Comparison of ENCODE assay signal across 28 cellular contexts in genomic region chr10:131841669-131842139, GRCh38. TPM values are rescaled to one million over a fixed set of nuclear protein-coding genes. Genes with fewer than 3 reads are reported as not detected.
DNase-seq lines count a peak whose midpoint lies in the region; ATAC-seq, FAIRE-seq and TF ChIP-seq lines count a peak whose summit lies in the region.
"Had no signal": no experiment of that assay in that cellular context is flagged by ENCODE, and none has a peak within 500 bp of the region (broad histone marks: within the 10 kb centered on the region; RNA-seq: fewer than 3 reads in every experiment).

No MANE protein-coding gene starts in this region.

- H3K4ac ChIP-seq in neuronal stem cell (ENCODE audit: low read length) = peak overlapping the region; percentile 10

- H3K9ac ChIP-seq in neuronal stem cell (ENCODE audit: low read depth, low read length, poor library complexity) = peak overlapping the region; percentile 60

- peak overlapping the region; percentile 64 for H2BK15ac ChIP-seq in neuronal stem cell (ENCODE audit: low read length)

- H3K4me3 Mint-ChIP-seq in activated CD4-positive, alpha-beta T cell treated with anti-CD3 and anti-CD28 coated beads for 36 hours = no peak overlapping the region
- no peak overlapping the region for H3K4me3 Mint-ChIP-seq in activated CD8-positive, alpha-beta T cell treated with anti-CD3 and anti-CD28 coated beads for 36 hours
- H3K4me3 Mint-ChIP-seq: activated naive CD8-positive, alpha-beta T cell; activated T-helper 1 cell treated with anti-CD3 and anti-CD28 coated beads, Interleukin-12 subunit alpha, Interleukin-12 subunit beta, Interleukin-2, Interleukin-4 antibody, amounts not matched to agents 30 ng/mL and 10 ng/mL and 1 ng/mL, durations not matched to agents 14 hours and 24 hours and 36 hours; naive thymus-derived CD8-positive, alpha-beta T cell had no signal

- peak overlapping the region; percentile 81 for H2AK5ac ChIP-seq in neuronal stem cell (ENCODE audit: low read depth, low read length)

- no peak for ATAC-seq in activated CD4-positive, alpha-beta T cell treated with anti-CD3 and anti-CD28 coated beads for 36 hours
- peak; percentile 18 for ATAC-seq in upper lobe of right lung
- ATAC-seq in activated CD8-positive, alpha-beta T cell treated with anti-CD3 and anti-CD28 coated beads for 36 hours = no peak
- ATAC-seq in HG03378 (IDR thresholded peaks at IDR 0.05; ENCODE audit: unreplicated experiment) = no peak
- ATAC-seq: naive thymus-derived CD8-positive, alpha-beta T cell; pancreas; stimulated activated naive CD8-positive, alpha-beta T cell treated with anti-CD3 and anti-CD28 coated beads, Interleukin-15, Interleukin-2, amounts not matched to agents 100 U/mL and 50 U/mL, for 24 hours had no signal

- TF ChIP-seq CTCF in coronary artery (IDR thresholded peaks at IDR 0.05) (no peak), upper lobe of right lung (IDR thresholded peaks at IDR 0.05) (no peak)
- TF ChIP-seq CTCF in activated CD8-positive, alpha-beta T cell treated with anti-CD3 and anti-CD28 coated beads for 36 hours (IDR thresholded peaks at IDR 0.05) = no peak

- H2BK5ac ChIP-seq in neuronal stem cell (ENCODE audit: low read length) = peak overlapping the region; percentile 53

- no peaks in the 10 kb centered on the region for H3K4me1 Mint-ChIP-seq in activated CD4-positive, alpha-beta T cell treated with anti-CD3 and anti-CD28 coated beads for 36 hours
- no peaks in the 10 kb centered on the region for H3K4me1 Mint-ChIP-seq in activated CD8-positive, alpha-beta T cell treated with anti-CD3 and anti-CD28 coated beads for 36 hours (ENCODE audit: low read depth)
- H3K4me1 Mint-ChIP-seq: naive thymus-derived CD8-positive, alpha-beta T cell had no signal

- H3K79me1 ChIP-seq in neuronal stem cell (ENCODE audit: low read depth, low read length) = peaks cover 3% of the 10 kb centered on the region

- POLR2A ChIA-PET in activated CD4-positive, alpha-beta T cell treated with anti-CD3 and anti-CD28 coated beads for 36 hours (lab: Charles Lee) = no interaction called here
- POLR2A ChIA-PET in activated CD8-positive, alpha-beta T cell treated with anti-CD3 and anti-CD28 coated beads for 36 hours (lab: Charles Lee) = no interaction called here

- H3K9me3 ChIP-seq in neuronal stem cell (replicated peaks in 1 of 2; ENCODE audit: control insufficient read depth in 2 of 2, insufficient read depth in 1 of 2, low read depth in 1 of 2, low read length in 2 of 2) (peaks cover 0 to 5% of the 10 kb centered on the region in 2 donors), upper lobe of right lung (no peaks in the 10 kb centered on the region)
- H3K9me3 ChIP-seq: heart left ventricle, MG63, pancreas, right lobe of liver, SJCRH30, thyroid gland had no signal

- DNase-seq in activated CD4-positive, alpha-beta T cell treated with anti-CD3 and anti-CD28 coated beads for 36 hours = peak; percentile 3
- DNase-seq in activated CD4-positive, alpha-beta T cell treated with anti-CD3 and anti-CD28 coated beads, Interleukin-2, amount 50 U/mL, for 1 hour = no peak
- peak; percentile 69 for DNase-seq in coronary artery (ENCODE audit: low spot score)
- no peak for DNase-seq in neuronal stem cell (ENCODE audit: low spot score)
- no peak for DNase-seq in upper lobe of right lung
- DNase-seq in GM12891 (ENCODE audit: insufficient read length, low spot score) = no peak
- DNase-seq in activated CD8-positive, alpha-beta T cell treated with anti-CD3 and anti-CD28 coated beads for 36 hours = no peak
- DNase-seq: activated CD4-positive, alpha-beta T cell treated with anti-CD3 and anti-CD28 coated beads for 4 hours; central memory CD4-positive, alpha-beta T cell; MG63; midbrain; NCI-H1417; NCI-H2081 treated with DMSO at 0.1 percent for 48 hours; NCI-H446; OCI-M1; SJCRH30; stimulated activated CD4-positive, alpha-beta T cell treated with anti-CD3 and anti-CD28 coated beads, Interleukin-15, amount 100 ng/mL, for 24 hours; stimulated activated naive CD8-positive, alpha-beta T cell treated with anti-CD3 and anti-CD28 coated beads, Interleukin-15, Interleukin-2, amounts not matched to agents 100 U/mL and 50 U/mL, for 24 hours; thyroid gland had no signal

- no peak for TF ChIP-seq POLR2A in GM12891 (IDR thresholded peaks at IDR 0.05; ENCODE audit: low read depth, low read length)

- peaks cover 0 to 5% of the 10 kb centered on the region in 2 donors for H3K4me1 ChIP-seq in neuronal stem cell (ENCODE audit: control insufficient read depth in 2 of 2, insufficient read depth in 1 of 2, low read depth in 1 of 2, low read length in 2 of 2)
- H3K4me1 ChIP-seq in upper lobe of right lung = no peaks in the 10 kb centered on the region
- H3K4me1 ChIP-seq: heart left ventricle, pancreas, right lobe of liver, SJCRH30, thyroid gland had no signal

- FAIRE-seq in GM12891 (lab: Jason Lieb, UNC) = no peak
- FAIRE-seq: astrocyte, pancreas had no signal

- no peak overlapping the region for H3K23ac ChIP-seq in neuronal stem cell (ENCODE audit: low read depth, low read length, poor library complexity)

- H3K36me3 Mint-ChIP-seq in activated CD4-positive, alpha-beta T cell treated with anti-CD3 and anti-CD28 coated beads for 36 hours (ENCODE audit: low read depth) = no peaks in the 10 kb centered on the region
- no peaks in the 10 kb centered on the region for H3K36me3 Mint-ChIP-seq in activated CD8-positive, alpha-beta T cell treated with anti-CD3 and anti-CD28 coated beads for 36 hours (ENCODE audit: low read depth)
- H3K36me3 Mint-ChIP-seq: activated naive CD8-positive, alpha-beta T cell; naive thymus-derived CD8-positive, alpha-beta T cell had no signal

- peak overlapping the region; percentile 65 for H4K8ac ChIP-seq in neuronal stem cell (ENCODE audit: low read depth, low read length)

- no peaks in the 10 kb centered on the region for H3K27me3 Mint-ChIP-seq in activated CD4-positive, alpha-beta T cell treated with anti-CD3 and anti-CD28 coated beads for 36 hours
- no peaks in the 10 kb centered on the region for H3K27me3 Mint-ChIP-seq in activated CD8-positive, alpha-beta T cell treated with anti-CD3 and anti-CD28 coated beads for 36 hours
- H3K27me3 Mint-ChIP-seq: activated naive CD8-positive, alpha-beta T cell had no signal

- no peak overlapping the region for H2BK120ac ChIP-seq in neuronal stem cell (ENCODE audit: low read depth, low read length)

- H3K27ac ChIP-seq in coronary artery (no peak overlapping the region), neuronal stem cell (replicated peaks; ENCODE audit: low read length) (no peak overlapping the region), upper lobe of right lung (no peak overlapping the region)
- H3K27ac ChIP-seq: epithelial cell of prostate, heart left ventricle, pancreas, right lobe of liver, SJCRH30, thyroid gland had no signal

- H2AFZ ChIP-seq in neuronal stem cell (ENCODE audit: low read length) = no peak overlapping the region

- peak overlapping the region; percentile 21 for H3K14ac ChIP-seq in neuronal stem cell (ENCODE audit: low read length)

- peak overlapping the region; percentile 84 for H3K18ac ChIP-seq in neuronal stem cell (ENCODE audit: low read length)

- H3K4me2 ChIP-seq in neuronal stem cell (ENCODE audit: insufficient read depth, low read length, poor library complexity, severe bottlenecking) = no peak overlapping the region

- H3K36me3 ChIP-seq in neuronal stem cell (replicated peaks in 1 of 2; ENCODE audit: control insufficient read depth in 2 of 2, insufficient read depth in 2 of 2, low read length in 2 of 2) = peaks cover 0 to 4% of the 10 kb centered on the region in 2 donors
- H3K36me3 ChIP-seq in upper lobe of right lung = no peaks in the 10 kb centered on the region
- H3K36me3 ChIP-seq: heart left ventricle, MG63, pancreas, right lobe of liver, SJCRH30, thyroid gland had no signal

- peaks cover 0 to 2% (median 0%) of the 10 kb centered on the region in 3 experiments for H3K27me3 ChIP-seq in neuronal stem cell (ENCODE audit: control insufficient read depth in 3 of 3, insufficient read depth in 3 of 3, low read depth in 1 of 3, low read length in 3 of 3)
- H3K27me3 ChIP-seq in upper lobe of right lung = no peaks in the 10 kb centered on the region
- H3K27me3 ChIP-seq: pancreas, right lobe of liver, SJCRH30, thyroid gland had no signal

- CTCF ChIA-PET in activated CD4-positive, alpha-beta T cell treated with anti-CD3 and anti-CD28 coated beads for 36 hours (lab: Charles Lee) = interaction anchor here (0.6 kb wide), 1 partner anchor 33 kb away, joined by 3 read pairs; no protein-coding TSS in a partner anchor
- CTCF ChIA-PET in activated CD8-positive, alpha-beta T cell treated with anti-CD3 and anti-CD28 coated beads for 36 hours (lab: Charles Lee) = no interaction called here

- H3K4me3 ChIP-seq in coronary artery (no peak overlapping the region), neuronal stem cell (ENCODE audit: low read length in 2 of 2) (no peak overlapping the region), upper lobe of right lung (no peak overlapping the region)
- H3K4me3 ChIP-seq: heart left ventricle, MG63, pancreas, right lobe of liver, SJCRH30, thyroid gland had no signal

- no peaks in the 10 kb centered on the region for H3K9me3 Mint-ChIP-seq in activated CD4-positive, alpha-beta T cell treated with anti-CD3 and anti-CD28 coated beads for 36 hours (ENCODE audit: low read depth)
- H3K9me3 Mint-ChIP-seq in activated CD8-positive, alpha-beta T cell treated with anti-CD3 and anti-CD28 coated beads for 36 hours = no peaks in the 10 kb centered on the region
- H3K9me3 Mint-ChIP-seq: activated T-helper 1 cell treated with anti-CD3 and anti-CD28 coated beads, Interleukin-12 subunit alpha, Interleukin-12 subunit beta, Interleukin-2, Interleukin-4 antibody, amounts not matched to agents 30 ng/mL and 10 ng/mL and 1 ng/mL, durations not matched to agents 14 hours and 24 hours and 36 hours; naive thymus-derived CD8-positive, alpha-beta T cell had no signal

- intact Hi-C loops in activated CD4-positive, alpha-beta T cell treated with anti-CD3 and anti-CD28 coated beads for 36 hours (cut with DNase I, micrococcal nuclease) = no loop called here
- intact Hi-C loops in upper lobe of right lung (cut with DNase I) = no loop called here
- intact Hi-C loops in activated CD8-positive, alpha-beta T cell treated with anti-CD3 and anti-CD28 coated beads for 36 hours (cut with micrococcal nuclease) = no loop called here

- H4K91ac ChIP-seq in neuronal stem cell (ENCODE audit: low read depth, low read length, poor library complexity) = no peak overlapping the region

- peak overlapping the region; percentile 94 for H2BK12ac ChIP-seq in neuronal stem cell (ENCODE audit: low read length)

- no CpG with 5 or more reads among the region's 19 CpGs for WGBS in neuronal stem cell (ENCODE audit: extremely low coverage in 2 of 2, insufficient read length in 2 of 2, insufficient replicate concordance in 1 of 2), 2 donors

- no peak overlapping the region for H3K27ac Mint-ChIP-seq in activated CD4-positive, alpha-beta T cell treated with anti-CD3 and anti-CD28 coated beads for 36 hours
- no peak overlapping the region for H3K27ac Mint-ChIP-seq in activated CD8-positive, alpha-beta T cell treated with anti-CD3 and anti-CD28 coated beads for 36 hours
- H3K27ac Mint-ChIP-seq: activated naive CD8-positive, alpha-beta T cell; activated T-helper 1 cell treated with anti-CD3 and anti-CD28 coated beads, Interleukin-12 subunit alpha, Interleukin-12 subunit beta, Interleukin-2, Interleukin-4 antibody, amounts not matched to agents 30 ng/mL and 10 ng/mL and 1 ng/mL, durations not matched to agents 14 hours and 24 hours and 36 hours; naive thymus-derived CD8-positive, alpha-beta T cell had no signal

RNA-seq across cellular contexts. Expression of gene PPP2R2D, which starts 59.1 kb away (rescaled TPM):
- 10 to 100 TPM; 30.0 to 39.3 TPM for total RNA-seq in activated CD4-positive, alpha-beta T cell treated with anti-CD3 and anti-CD28 coated beads for 36 hours
- 26.3 TPM for polyA plus RNA-seq in neuronal stem cell (2013, experiment 1 of 2)
- 26.5 TPM for polyA plus RNA-seq in neuronal stem cell (2013, experiment 2 of 2)
- total RNA-seq in upper lobe of right lung = 28.3 TPM
- polyA plus RNA-seq in GM12891 (2012; ENCODE audit: low read depth, missing spikeins) = 19.1 TPM
- 10 to 100 TPM; 31.6 to 32.3 TPM for total RNA-seq in activated CD8-positive, alpha-beta T cell treated with anti-CD3 and anti-CD28 coated beads for 36 hours

Comparison
In these comparisons a context has a peak if more than half of its experiments do, and no peak if none do; other contexts are left out.
1. DNase-seq: peak in activated CD4-positive, alpha-beta T cell treated with anti-CD3 and anti-CD28 coated beads for 36 hours (single experiment) and coronary artery (single experiment); none in activated CD4-positive, alpha-beta T cell treated with anti-CD3 and anti-CD28 coated beads, Interleukin-2, amount 50 U/mL, for 1 hour (single experiment), neuronal stem cell (single experiment), upper lobe of right lung (single experiment), GM12891 (single experiment) and activated CD8-positive, alpha-beta T cell treated with anti-CD3 and anti-CD28 coated beads for 36 hours (single experiment).